ENCODE assay signal across 10 cellular contexts in the genomic region with DNA sequence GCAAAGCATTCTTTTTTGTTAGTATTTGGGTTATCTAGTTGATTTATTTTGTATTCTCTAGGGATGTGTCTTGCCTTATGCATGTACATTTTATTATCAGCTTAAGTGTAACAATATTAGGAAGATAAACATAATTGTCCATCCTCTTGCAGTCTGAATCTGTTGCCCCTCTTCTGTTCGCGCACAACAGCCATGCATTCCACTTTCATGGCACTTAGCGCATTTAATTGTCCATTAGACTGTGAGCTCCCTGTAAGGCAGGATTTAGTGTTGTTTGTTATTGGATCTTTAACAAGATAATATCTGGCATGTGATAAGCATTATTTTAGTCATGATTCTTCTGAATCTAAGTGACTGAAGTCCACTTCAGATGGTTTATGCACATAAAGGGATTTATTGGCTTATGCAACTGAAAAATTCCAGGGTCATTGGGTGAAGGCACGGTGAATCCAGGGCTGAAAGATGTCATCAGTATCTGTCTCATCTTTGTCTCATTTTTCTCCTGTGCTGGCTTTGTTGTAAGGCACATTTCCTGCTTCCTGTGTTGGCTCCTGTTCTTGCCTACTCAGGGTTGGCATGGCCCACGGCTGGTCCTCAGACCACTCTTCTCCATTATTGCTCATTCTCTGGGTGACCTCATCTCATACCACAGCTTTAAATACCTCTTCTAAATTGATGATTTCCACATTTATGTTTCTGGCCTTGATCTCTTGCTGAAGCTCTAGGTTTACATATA. TPM values are rescaled to one million over a fixed set of nuclear protein-coding genes. Genes with fewer than 3 reads are reported as not detected.
DNase-seq lines count a peak whose midpoint lies in the region; ATAC-seq, FAIRE-seq and TF ChIP-seq lines count a peak whose summit lies in the region.
"Had no signal": no experiment of that assay in that cellular context is flagged by ENCODE, and none has a peak within 500 bp of the region (broad histone marks: within the 10 kb centered on the region; RNA-seq: fewer than 3 reads in every experiment).

No MANE protein-coding gene starts in this region.

- no peak overlapping the region for H3K4me3 ChIP-seq in PC-9
- H3K4me3 ChIP-seq in endothelial cell of umbilical vein (replicated peaks in 1 of 3; ENCODE audit: insufficient read depth in 1 of 3, low read depth in 1 of 3, low read length in 3 of 3): no peak overlapping the region

- H4K20me1 ChIP-seq in PC-9 (ENCODE audit: insufficient read depth) (0 out of 2 replicates have a peak, but pooled peaks cover 4% of the 10 kb centered on the region), endothelial cell of umbilical vein (replicated peaks; ENCODE audit: control insufficient read depth, extremely low read depth, insufficient read depth, low read length) (peaks cover 12% of the 10 kb centered on the region)

- intact Hi-C loops in PC-9 (cut with micrococcal nuclease; ENCODE audit: unreplicated experiment): no loop called here
- intact Hi-C loops in endothelial cell of umbilical vein (cut with micrococcal nuclease): no loop called here

- peaks cover 74% of the 10 kb centered on the region for H3K36me3 ChIP-seq in PC-9 (ENCODE audit: low read depth)
- no peaks in the 10 kb centered on the region for H3K36me3 ChIP-seq in endothelial cell of umbilical vein (ENCODE audit: control insufficient read depth in 2 of 2, extremely low read depth in 1 of 2, insufficient read depth in 2 of 2, low read length in 2 of 2)

- H3K9me3 Mint-ChIP-seq in stimulated activated effector memory CD8-positive, alpha-beta T cell treated with anti-CD3 and anti-CD28 coated beads, Interleukin-12 subunit alpha, Interleukin-12 subunit beta, amount 100 ng/mL, for 72 hours: no peaks in the 10 kb centered on the region

- H3K27ac Mint-ChIP-seq in stimulated activated effector memory CD8-positive, alpha-beta T cell treated with anti-CD3 and anti-CD28 coated beads, Interleukin-12 subunit alpha, Interleukin-12 subunit beta, amount 100 ng/mL, for 72 hours: peak overlapping the region; percentile 24
- H3K27ac Mint-ChIP-seq: B cell had no signal

- H3K27ac ChIP-seq in PC-9 (peak overlapping the region; percentile 40), endothelial cell of umbilical vein (ENCODE audit: insufficient read depth, low read depth, low read length) (no peak overlapping the region)

- no peak for TF ChIP-seq POLR2A in endothelial cell of umbilical vein (IDR thresholded peaks at IDR 0.05; ENCODE audit: low read depth, low read length)

- H3K4me2 ChIP-seq in PC-9: peak overlapping the region; percentile 8; the same call in 1 of the 2 replicates
- peak overlapping the region; percentile 23 for H3K4me2 ChIP-seq in endothelial cell of umbilical vein (ENCODE audit: insufficient read depth, low read length)

- H3K9me1 ChIP-seq in endothelial cell of umbilical vein (replicated peaks; ENCODE audit: control insufficient read depth, extremely low read depth, insufficient read depth, low read length): no peaks in the 10 kb centered on the region

- peaks cover 16% of the 10 kb centered on the region for H3K4me1 ChIP-seq in PC-9 (replicated peaks; ENCODE audit: insufficient read depth)
- H3K4me1 ChIP-seq in endothelial cell of umbilical vein (ENCODE audit: control insufficient read depth, extremely low read depth, insufficient read depth, low read length): peaks cover 14% of the 10 kb centered on the region

- H3K27me3 ChIP-seq in PC-9 (ENCODE audit: insufficient read depth, low read depth) (no peaks in the 10 kb centered on the region), endothelial cell of umbilical vein (ENCODE audit: control insufficient read depth in 2 of 2, insufficient read depth in 2 of 2, low read length in 2 of 2) (no peaks in the 10 kb centered on the region)

- no peak for FAIRE-seq in endothelial cell of umbilical vein (lab: Jason Lieb, UNC)

- dilution Hi-C loops in endothelial cell of umbilical vein (cut with MboI; ENCODE audit: extremely low pct_ligation_motif_present, low sequenced_read_pairs): no loop called here

- no peak overlapping the region for H3K9ac ChIP-seq in endothelial cell of umbilical vein (replicated peaks; ENCODE audit: extremely low read depth, insufficient read depth, low read length)

- peak; percentile 95 for ATAC-seq in stimulated activated effector memory CD8-positive, alpha-beta T cell treated with anti-CD3 and anti-CD28 coated beads, Interleukin-12 subunit alpha, Interleukin-12 subunit beta, amount 100 ng/mL, for 72 hours
- no peak for ATAC-seq in esophagus mucosa

- peaks cover 37% of the 10 kb centered on the region for H3K4me1 Mint-ChIP-seq in stimulated activated effector memory CD8-positive, alpha-beta T cell treated with anti-CD3 and anti-CD28 coated beads, Interleukin-12 subunit alpha, Interleukin-12 subunit beta, amount 100 ng/mL, for 72 hours

- no peak overlapping the region for H3K4me3 Mint-ChIP-seq in stimulated activated effector memory CD8-positive, alpha-beta T cell treated with anti-CD3 and anti-CD28 coated beads, Interleukin-12 subunit alpha, Interleukin-12 subunit beta, amount 100 ng/mL, for 72 hours
- H3K4me3 Mint-ChIP-seq: B cell had no signal

- BruUV-seq in PC-9 (replicated peaks; lab: Mats Ljungman, UMichigan) (no TSS peak), endothelial cell of umbilical vein (replicated peaks; lab: Mats Ljungman, UMichigan) (no TSS peak)

- H3F3A ChIP-seq in PC-9 (ENCODE audit: insufficient read depth, low read depth): peaks cover 46% of the 10 kb centered on the region

- H3K9me3 ChIP-seq in PC-9 (ENCODE audit: insufficient read depth, low read depth): no peaks in the 10 kb centered on the region
- H3K9me3 ChIP-seq in endothelial cell of umbilical vein (replicated peaks; ENCODE audit: control insufficient read depth, insufficient read depth, low read length): no peaks in the 10 kb centered on the region

- DNase-seq in activated CD4-positive, alpha-beta T cell treated with anti-CD3 and anti-CD28 coated beads for 48 hours: peak; percentile 5
- DNase-seq in activated CD4-positive, alpha-beta T cell treated with anti-CD3 and anti-CD28 coated beads for 1 hour: no peak
- DNase-seq in PC-9 (peak in 1 of 2 experiments; percentile 59), endothelial cell of umbilical vein (ENCODE audit: low read depth, low spot score) (peak; percentile 33), G401 (ENCODE audit: low spot score) (no peak), midbrain (lab: John Stamatoyannopoulos, UW) (no peak)
- DNase-seq in stimulated activated effector memory CD8-positive, alpha-beta T cell treated with anti-CD3 and anti-CD28 coated beads, Interleukin-12 subunit alpha, Interleukin-12 subunit beta, amount 100 ng/mL, for 72 hours (ENCODE audit: low spot score in 2 of 2): no peak
- DNase-seq: stimulated activated CD8-positive, alpha-beta memory T cell treated with anti-CD3 and anti-CD28 coated beads, Interleukin-4, amount 100 ng/mL, for 48 hours had no signal

- POLR2A ChIA-PET in PC-9 (lab: Charles Lee; ENCODE audit: unreplicated experiment): interaction anchor here (0.6 to 1.2 kb wide), 2 partner anchors 29 to 111 kb away, joined by 5 read pairs; no protein-coding TSS in a partner anchor
- POLR2A ChIA-PET in endothelial cell of umbilical vein (lab: Charles Lee): no interaction called here

- H3K9me2 ChIP-seq in PC-9 (ENCODE audit: insufficient read depth): no peaks in the 10 kb centered on the region

- TF ChIP-seq CTCF in PC-9 (conservative IDR thresholded peaks at IDR 0.05) (no peak), endothelial cell of umbilical vein (IDR thresholded peaks at IDR 0.05; ENCODE audit: extremely low read depth in 1 of 2, insufficient read depth in 1 of 2, low read depth in 1 of 2, low read length in 2 of 2) (no peak)

- H2AFZ ChIP-seq in PC-9 (no peak overlapping the region), endothelial cell of umbilical vein (ENCODE audit: low read depth, low read length) (no peak overlapping the region)

- CTCF ChIA-PET in PC-9 (lab: Charles Lee) (no interaction called here), endothelial cell of umbilical vein (lab: Charles Lee) (no interaction called here)

- peaks cover 97% of the 10 kb centered on the region for H3K79me2 ChIP-seq in PC-9 (ENCODE audit: low read depth)
- peaks cover 36% of the 10 kb centered on the region for H3K79me2 ChIP-seq in endothelial cell of umbilical vein (ENCODE audit: control insufficient read depth, insufficient read depth, low read length)

- in situ Hi-C loops in G401 (cut with HindIII; ENCODE audit: low sequenced_read_pairs): no loop called here

- H3K36me3 Mint-ChIP-seq in stimulated activated effector memory CD8-positive, alpha-beta T cell treated with anti-CD3 and anti-CD28 coated beads, Interleukin-12 subunit alpha, Interleukin-12 subunit beta, amount 100 ng/mL, for 72 hours: peaks cover 73% of the 10 kb centered on the region

TF ChIP-seq in endothelial cell of umbilical vein, 7 proteins besides CTCF, POLR2A, EP300 and RAD21:
- TF ChIP-seq EZH2 (IDR thresholded peaks at IDR 0.05; ENCODE audit: borderline replicate concordance, low read depth, low read length, severe bottlenecking) (no peak), POLR2AphosphoS5 (IDR thresholded peaks at IDR 0.05; ENCODE audit: insufficient read depth, low read depth, low read length) (peak; percentile 23), GATA2 (IDR thresholded peaks at IDR 0.05; ENCODE audit: insufficient read depth, insufficient read length, low read depth, low read length) (peak; percentile 66), FOS (IDR thresholded peaks at IDR 0.05; ENCODE audit: borderline replicate concordance, insufficient read depth, low read length) (no peak)

RNA-seq across cellular contexts. Expression of gene ATXN10, which starts 37.5 kb away (rescaled TPM):
- total RNA-seq in PC-9 (2021) (275 and 303 TPM in 2 replicates), endothelial cell of umbilical vein (91.9 and 107 TPM in 2 replicates), esophagus mucosa (98.6 TPM)
- polyA plus RNA-seq in endothelial cell of umbilical vein: 48.5 and 73.2 TPM in 2 replicates
- 108 and 118 TPM in 2 replicates for polyA plus RNA-seq in endothelial cell of umbilical vein (2011; cell fraction: cytosol; rRNA removed)
- polyA plus RNA-seq in endothelial cell of umbilical vein (2011; cell fraction: nucleus; rRNA removed): 61.4 and 67.8 TPM in 2 replicates
- polyA plus RNA-seq in endothelial cell of umbilical vein (2012): 95.3 and 134 TPM in 2 replicates
- 222 and 286 TPM in 2 replicates for polyA minus RNA-seq in endothelial cell of umbilical vein
- polyA minus RNA-seq in endothelial cell of umbilical vein (2011; cell fraction: cytosol; rRNA and poly(A)+ RNA removed): 42.4 TPM
- polyA minus RNA-seq in endothelial cell of umbilical vein (2011; cell fraction: nucleus; rRNA and poly(A)+ RNA removed): 67.5 and 93.3 TPM in 2 replicates
- total RNA-seq in G401 (2014; rRNA removed; shearing (Covaris generic)): 38.5 and 112 TPM in 2 replicates

Comparison
In these comparisons a context has a peak if more than half of its experiments do, and no peak if none do; other contexts are left out.
1. DNase-seq: peak in activated CD4-positive, alpha-beta T cell treated with anti-CD3 and anti-CD28 coated beads for 48 hours (single experiment) and endothelial cell of umbilical vein (single experiment); none in activated CD4-positive, alpha-beta T cell treated with anti-CD3 and anti-CD28 coated beads for 1 hour (single experiment), stimulated activated effector memory CD8-positive, alpha-beta T cell treated with anti-CD3 and anti-CD28 coated beads, Interleukin-12 subunit alpha, Interleukin-12 subunit beta, amount 100 ng/mL, for 72 hours (0 of 2), G401 (single experiment) and midbrain (single experiment).